Comparison of ENCODE assay signal across 1 cellular context in the genomic region with DNA sequence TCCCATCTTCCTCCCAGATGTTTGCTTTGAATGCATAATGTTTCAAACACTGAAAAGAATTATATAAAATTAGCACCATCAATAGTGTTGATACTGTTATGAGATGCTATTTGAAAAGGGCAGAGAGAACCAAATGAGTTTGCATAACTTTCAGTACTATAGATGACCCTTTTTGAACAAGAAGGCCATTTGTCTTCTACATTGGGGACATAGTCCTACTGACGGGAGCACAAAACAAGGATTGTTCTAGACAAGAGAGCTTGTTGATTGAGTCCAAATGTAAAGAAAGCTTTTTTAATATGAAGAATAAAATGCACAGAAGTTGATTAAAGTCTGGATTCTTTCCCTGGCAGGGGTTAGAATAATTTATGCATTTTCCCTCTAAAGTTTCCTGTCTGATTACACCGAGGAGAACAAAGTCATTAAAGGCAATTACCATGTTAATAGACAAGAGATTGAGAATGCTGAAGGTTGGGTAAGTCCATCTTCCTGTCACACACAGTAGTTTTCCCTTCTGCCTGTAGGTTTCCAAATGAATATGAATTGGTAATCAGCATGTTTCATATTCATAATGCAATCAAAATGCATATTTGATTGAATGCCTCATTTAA.
TF ChIP-seq lines count a peak whose summit lies in the region.

No MANE protein-coding gene starts in this region.

TF ChIP-seq in H1, 55 proteins besides CTCF, POLR2A, EP300 and RAD21:
- TF ChIP-seq, protein P1, sequence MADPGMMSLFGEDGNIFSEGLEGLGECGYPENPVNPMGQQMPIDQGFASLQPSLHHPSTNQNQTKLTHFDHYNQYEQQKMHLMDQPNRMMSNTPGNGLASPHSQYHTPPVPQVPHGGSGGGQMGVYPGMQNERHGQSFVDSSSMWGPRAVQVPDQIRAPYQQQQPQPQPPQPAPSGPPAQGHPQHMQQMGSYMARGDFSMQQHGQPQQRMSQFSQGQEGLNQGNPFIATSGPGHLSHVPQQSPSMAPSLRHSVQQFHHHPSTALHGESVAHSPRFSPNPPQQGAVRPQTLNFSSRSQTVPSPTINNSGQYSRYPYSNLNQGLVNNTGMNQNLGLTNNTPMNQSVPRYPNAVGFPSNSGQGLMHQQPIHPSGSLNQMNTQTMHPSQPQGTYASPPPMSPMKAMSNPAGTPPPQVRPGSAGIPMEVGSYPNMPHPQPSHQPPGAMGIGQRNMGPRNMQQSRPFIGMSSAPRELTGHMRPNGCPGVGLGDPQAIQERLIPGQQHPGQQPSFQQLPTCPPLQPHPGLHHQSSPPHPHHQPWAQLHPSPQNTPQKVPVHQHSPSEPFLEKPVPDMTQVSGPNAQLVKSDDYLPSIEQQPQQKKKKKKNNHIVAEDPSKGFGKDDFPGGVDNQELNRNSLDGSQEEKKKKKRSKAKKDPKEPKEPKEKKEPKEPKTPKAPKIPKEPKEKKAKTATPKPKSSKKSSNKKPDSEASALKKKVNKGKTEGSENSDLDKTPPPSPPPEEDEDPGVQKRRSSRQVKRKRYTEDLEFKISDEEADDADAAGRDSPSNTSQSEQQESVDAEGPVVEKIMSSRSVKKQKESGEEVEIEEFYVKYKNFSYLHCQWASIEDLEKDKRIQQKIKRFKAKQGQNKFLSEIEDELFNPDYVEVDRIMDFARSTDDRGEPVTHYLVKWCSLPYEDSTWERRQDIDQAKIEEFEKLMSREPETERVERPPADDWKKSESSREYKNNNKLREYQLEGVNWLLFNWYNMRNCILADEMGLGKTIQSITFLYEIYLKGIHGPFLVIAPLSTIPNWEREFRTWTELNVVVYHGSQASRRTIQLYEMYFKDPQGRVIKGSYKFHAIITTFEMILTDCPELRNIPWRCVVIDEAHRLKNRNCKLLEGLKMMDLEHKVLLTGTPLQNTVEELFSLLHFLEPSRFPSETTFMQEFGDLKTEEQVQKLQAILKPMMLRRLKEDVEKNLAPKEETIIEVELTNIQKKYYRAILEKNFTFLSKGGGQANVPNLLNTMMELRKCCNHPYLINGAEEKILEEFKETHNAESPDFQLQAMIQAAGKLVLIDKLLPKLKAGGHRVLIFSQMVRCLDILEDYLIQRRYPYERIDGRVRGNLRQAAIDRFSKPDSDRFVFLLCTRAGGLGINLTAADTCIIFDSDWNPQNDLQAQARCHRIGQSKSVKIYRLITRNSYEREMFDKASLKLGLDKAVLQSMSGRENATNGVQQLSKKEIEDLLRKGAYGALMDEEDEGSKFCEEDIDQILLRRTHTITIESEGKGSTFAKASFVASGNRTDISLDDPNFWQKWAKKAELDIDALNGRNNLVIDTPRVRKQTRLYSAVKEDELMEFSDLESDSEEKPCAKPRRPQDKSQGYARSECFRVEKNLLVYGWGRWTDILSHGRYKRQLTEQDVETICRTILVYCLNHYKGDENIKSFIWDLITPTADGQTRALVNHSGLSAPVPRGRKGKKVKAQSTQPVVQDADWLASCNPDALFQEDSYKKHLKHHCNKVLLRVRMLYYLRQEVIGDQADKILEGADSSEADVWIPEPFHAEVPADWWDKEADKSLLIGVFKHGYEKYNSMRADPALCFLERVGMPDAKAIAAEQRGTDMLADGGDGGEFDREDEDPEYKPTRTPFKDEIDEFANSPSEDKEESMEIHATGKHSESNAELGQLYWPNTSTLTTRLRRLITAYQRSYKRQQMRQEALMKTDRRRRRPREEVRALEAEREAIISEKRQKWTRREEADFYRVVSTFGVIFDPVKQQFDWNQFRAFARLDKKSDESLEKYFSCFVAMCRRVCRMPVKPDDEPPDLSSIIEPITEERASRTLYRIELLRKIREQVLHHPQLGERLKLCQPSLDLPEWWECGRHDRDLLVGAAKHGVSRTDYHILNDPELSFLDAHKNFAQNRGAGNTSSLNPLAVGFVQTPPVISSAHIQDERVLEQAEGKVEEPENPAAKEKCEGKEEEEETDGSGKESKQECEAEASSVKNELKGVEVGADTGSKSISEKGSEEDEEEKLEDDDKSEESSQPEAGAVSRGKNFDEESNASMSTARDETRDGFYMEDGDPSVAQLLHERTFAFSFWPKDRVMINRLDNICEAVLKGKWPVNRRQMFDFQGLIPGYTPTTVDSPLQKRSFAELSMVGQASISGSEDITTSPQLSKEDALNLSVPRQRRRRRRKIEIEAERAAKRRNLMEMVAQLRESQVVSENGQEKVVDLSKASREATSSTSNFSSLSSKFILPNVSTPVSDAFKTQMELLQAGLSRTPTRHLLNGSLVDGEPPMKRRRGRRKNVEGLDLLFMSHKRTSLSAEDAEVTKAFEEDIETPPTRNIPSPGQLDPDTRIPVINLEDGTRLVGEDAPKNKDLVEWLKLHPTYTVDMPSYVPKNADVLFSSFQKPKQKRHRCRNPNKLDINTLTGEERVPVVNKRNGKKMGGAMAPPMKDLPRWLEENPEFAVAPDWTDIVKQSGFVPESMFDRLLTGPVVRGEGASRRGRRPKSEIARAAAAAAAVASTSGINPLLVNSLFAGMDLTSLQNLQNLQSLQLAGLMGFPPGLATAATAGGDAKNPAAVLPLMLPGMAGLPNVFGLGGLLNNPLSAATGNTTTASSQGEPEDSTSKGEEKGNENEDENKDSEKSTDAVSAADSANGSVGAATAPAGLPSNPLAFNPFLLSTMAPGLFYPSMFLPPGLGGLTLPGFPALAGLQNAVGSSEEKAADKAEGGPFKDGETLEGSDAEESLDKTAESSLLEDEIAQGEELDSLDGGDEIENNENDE (IDR thresholded peaks at IDR 0.05; ENCODE audit: insufficient replicate concordance, low read length) = no peak
- TF ChIP-seq SIN3A (conservative IDR thresholded peaks at IDR 0.05 in 1 of 2, IDR thresholded peaks at IDR 0.05 in 1 of 2; ENCODE audit: low read depth in 1 of 2, low read length in 2 of 2) (no peak), RNF2 (IDR thresholded peaks at IDR 0.05; ENCODE audit: borderline replicate concordance, low read depth, low read length, missing control alignments, poor library complexity, severe bottlenecking) (no peak), SIX5 (IDR thresholded peaks at IDR 0.05; ENCODE audit: low read depth, low read length) (no peak), PHF8 (conservative IDR thresholded peaks at IDR 0.05; ENCODE audit: low read depth, low read length) (no peak), TAF1 (IDR thresholded peaks at IDR 0.05; ENCODE audit: low read depth, low read length) (no peak), TEAD4 (IDR thresholded peaks at IDR 0.05; ENCODE audit: low read depth, low read length) (no peak), CBX5 (IDR thresholded peaks at IDR 0.05; ENCODE audit: low read depth, low read length) (no peak), RXRA (IDR thresholded peaks at IDR 0.05; ENCODE audit: insufficient read depth, low read depth, low read length) (no peak), BRCA1 (IDR thresholded peaks at IDR 0.05; ENCODE audit: low read depth, low read length) (no peak), TBP (IDR thresholded peaks at IDR 0.05; ENCODE audit: low read depth, low read length) (no peak), TAF7 (optimal IDR thresholded peaks at IDR 0.05; ENCODE audit: borderline replicate concordance, low read depth, low read length) (no peak), BACH1 (IDR thresholded peaks at IDR 0.05; ENCODE audit: low read length) (no peak)
- TF ChIP-seq, protein P2, sequence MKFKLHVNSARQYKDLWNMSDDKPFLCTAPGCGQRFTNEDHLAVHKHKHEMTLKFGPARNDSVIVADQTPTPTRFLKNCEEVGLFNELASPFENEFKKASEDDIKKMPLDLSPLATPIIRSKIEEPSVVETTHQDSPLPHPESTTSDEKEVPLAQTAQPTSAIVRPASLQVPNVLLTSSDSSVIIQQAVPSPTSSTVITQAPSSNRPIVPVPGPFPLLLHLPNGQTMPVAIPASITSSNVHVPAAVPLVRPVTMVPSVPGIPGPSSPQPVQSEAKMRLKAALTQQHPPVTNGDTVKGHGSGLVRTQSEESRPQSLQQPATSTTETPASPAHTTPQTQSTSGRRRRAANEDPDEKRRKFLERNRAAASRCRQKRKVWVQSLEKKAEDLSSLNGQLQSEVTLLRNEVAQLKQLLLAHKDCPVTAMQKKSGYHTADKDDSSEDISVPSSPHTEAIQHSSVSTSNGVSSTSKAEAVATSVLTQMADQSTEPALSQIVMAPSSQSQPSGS (IDR thresholded peaks at IDR 0.05; ENCODE audit: low read length) = no peak
- TF ChIP-seq, protein P3, sequence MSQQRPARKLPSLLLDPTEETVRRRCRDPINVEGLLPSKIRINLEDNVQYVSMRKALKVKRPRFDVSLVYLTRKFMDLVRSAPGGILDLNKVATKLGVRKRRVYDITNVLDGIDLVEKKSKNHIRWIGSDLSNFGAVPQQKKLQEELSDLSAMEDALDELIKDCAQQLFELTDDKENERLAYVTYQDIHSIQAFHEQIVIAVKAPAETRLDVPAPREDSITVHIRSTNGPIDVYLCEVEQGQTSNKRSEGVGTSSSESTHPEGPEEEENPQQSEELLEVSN (IDR thresholded peaks at IDR 0.05) = no peak
